Comparison of ENCODE assay signal across 8 cellular contexts in genomic region chr11:64777449-64778222, GRCh38. TPM values are rescaled to one million over a fixed set of nuclear protein-coding genes. Genes with fewer than 3 reads are reported as not detected.
A peak's percentile ranks its signal among the peaks of the same experiment; 100 is the strongest.
DNase-seq lines count a peak whose midpoint lies in the region; ATAC-seq and TF ChIP-seq lines count a peak whose summit lies in the region.

No MANE protein-coding gene starts in this region.

- peak; percentile 94 for DNase-seq in COLO829 (ENCODE audit: low spot score)
- peak; percentile 92 for DNase-seq in GM23248
- DNase-seq in NCI-H1930 (lab: John Stamatoyannopoulos, UW), result peak; percentile 76 to 85
- DNase-seq in WTC11 (ENCODE audit: low spot score), result peak; percentile 64
- DNase-seq in cardiac fibroblast (ENCODE audit: low read depth in 2 of 2), result peak; percentile 81 to 83
- peak; percentile 86 for DNase-seq in iris pigment epithelial cell (ENCODE audit: low read depth)
- DNase-seq in smooth muscle cell of the brain vasculature (ENCODE audit: low read depth, low spot score), result peak; percentile 60

- no peaks in the 10 kb centered on the region for H3K27me3 Mint-ChIP-seq in WTC11 (ENCODE audit: low read depth)

- peak overlapping the region; percentile 99 for H3K9ac ChIP-seq in GM23248

- H3K4me2 ChIP-seq in GM23248 (ENCODE audit: unreplicated experiment), result peak overlapping the region; percentile 98

- peaks cover 18% of the 10 kb centered on the region for H3K4me1 ChIP-seq in GM23248 (ENCODE audit: insufficient read depth)

- in situ Hi-C loops in GM23248 (cut with MboI), result no loop called here

- CTCF ChIA-PET in WTC11 (lab: Charles Lee), result interaction anchor here (1.8 kb wide), 1 partner anchor 35 kb away, joined by 16 read pairs; no protein-coding TSS in a partner anchor

- ATAC-seq in WTC11, result no peak
- no peak for ATAC-seq in GM18511 (IDR thresholded peaks at IDR 0.05; ENCODE audit: unreplicated experiment)

- no peak overlapping the region for H2AFZ ChIP-seq in GM23248

- peak overlapping the region; percentile 59 for H3K27ac Mint-ChIP-seq in WTC11

- peaks cover 49% of the 10 kb centered on the region for H3K79me2 ChIP-seq in GM23248 (ENCODE audit: insufficient read depth)

- TF ChIP-seq CTCF in WTC11 (IDR thresholded peaks at IDR 0.05) (no peak), cardiac fibroblast (IDR thresholded peaks at IDR 0.05; ENCODE audit: low read depth, low read length) (no peak)

- H3K36me3 Mint-ChIP-seq in WTC11, result peaks cover 47% of the 10 kb centered on the region

- H3F3A ChIP-seq in GM23248 (ENCODE audit: insufficient read depth), result peaks cover 46% of the 10 kb centered on the region

- no peaks in the 10 kb centered on the region for H3K9me3 ChIP-seq in GM23248 (ENCODE audit: low read depth)

- peaks cover 32% of the 10 kb centered on the region for H3K4me1 Mint-ChIP-seq in WTC11

- H3K4me3 ChIP-seq in GM23248 (peak overlapping the region; percentile 94), cardiac fibroblast (replicated peaks in 1 of 2; ENCODE audit: low read depth in 2 of 2, low read length in 2 of 2) (peak overlapping the region; percentile 65 to 87)

- H3K27ac ChIP-seq in GM23248, result peak overlapping the region; percentile 97

- H4K20me1 ChIP-seq in GM23248 (ENCODE audit: insufficient read depth), result peaks cover 39% of the 10 kb centered on the region; the same call in 1 of the 2 replicates

- 0 to 1% methylated on average over 37 to 54 of the region's 98 CpGs for WGBS in GM23248 (ENCODE audit: low coverage in 1 of 2, low lambda C conversion rate in 2 of 2, missing lambda C conversion rate in 2 of 2), 2 experiments

- POLR2A ChIA-PET in WTC11 (lab: Charles Lee), result interaction anchor here (2.3 kb wide), 1 partner anchor 16 kb away, joined by 45 read pairs; the partner anchor contains the start of gene PYGM

- peak overlapping the region; percentile 79 for H3K4me3 Mint-ChIP-seq in WTC11

- H3K27me3 ChIP-seq in GM23248 (replicated peaks; ENCODE audit: insufficient read depth), result no peaks in the 10 kb centered on the region

- no peaks in the 10 kb centered on the region for H3K9me3 Mint-ChIP-seq in WTC11

- no peaks in the 10 kb centered on the region for H3K9me2 ChIP-seq in GM23248 (ENCODE audit: insufficient read depth)

- H3K36me3 ChIP-seq in GM23248 (ENCODE audit: low read depth), result peaks cover 38% of the 10 kb centered on the region

TF ChIP-seq in WTC11, 78 proteins besides CTCF, POLR2A, EP300 and RAD21:
- TF ChIP-seq CREM (CRISPR knock-in tag; IDR thresholded peaks at IDR 0.05) (0 out of 2 replicates have a peak, but pooled peaks have one; percentile 47), TEAD4 (CRISPR knock-in tag; IDR thresholded peaks at IDR 0.05) (no peak)

RNA-seq across cellular contexts. Expression of gene SF1, which starts 0.7 kb away (rescaled TPM):
- 81.6 and 106 TPM in 2 replicates for total RNA-seq in GM23248 (2014; rRNA removed; shearing (Covaris generic))
- 59.7 and 62.2 TPM in 2 replicates for polyA plus RNA-seq in GM23248 (2016; fragmentation: Nextera tagmentation; extraction: Ambion mirVana)
- total RNA-seq in WTC11 (2021), result 285 to 314 TPM (median 300 TPM) in 3 replicates

RNA-seq across cellular contexts. Expression of gene PYGM, which starts 17.9 kb away (rescaled TPM):
- not detected in 2 replicates for total RNA-seq in GM23248 (2014; rRNA removed; shearing (Covaris generic))
- polyA plus RNA-seq in GM23248 (2016; fragmentation: Nextera tagmentation; extraction: Ambion mirVana), result not detected in 2 replicates
- 6.6 to 8.7 TPM (median 8.2 TPM) in 3 replicates for total RNA-seq in WTC11 (2021)

RNA-seq across cellular contexts. Expression of gene MAP4K2, which starts 25.4 kb away (rescaled TPM):
- total RNA-seq in GM23248 (2014; rRNA removed; shearing (Covaris generic)), result 18.2 and 19.7 TPM in 2 replicates
- 4.2 and 6.2 TPM in 2 replicates for polyA plus RNA-seq in GM23248 (2016; fragmentation: Nextera tagmentation; extraction: Ambion mirVana)
- total RNA-seq in WTC11 (2021), result 24.5 to 31.6 TPM (median 28.3 TPM) in 3 replicates

RNA-seq across cellular contexts. Expression of gene MEN1, which starts 32.7 kb away (rescaled TPM):
- 13.2 and 15.8 TPM in 2 replicates for total RNA-seq in GM23248 (2014; rRNA removed; shearing (Covaris generic))
- polyA plus RNA-seq in GM23248 (2016; fragmentation: Nextera tagmentation; extraction: Ambion mirVana), result 24.6 and 26.1 TPM in 2 replicates
- 47.1 to 53.3 TPM (median 51.2 TPM) in 3 replicates for total RNA-seq in WTC11 (2021)

RNA-seq across cellular contexts. Expression of gene RASGRP2, which starts 33.7 kb away (rescaled TPM):
- not detected in 2 replicates for total RNA-seq in GM23248 (2014; rRNA removed; shearing (Covaris generic))
- polyA plus RNA-seq in GM23248 (2016; fragmentation: Nextera tagmentation; extraction: Ambion mirVana), result 0.61 and 0.68 TPM in 2 replicates
- total RNA-seq in WTC11 (2021), result 31.9 to 41.5 TPM (median 40.3 TPM) in 3 replicates
